ENCODE assay signal across 17 cellular contexts in the genomic region with DNA sequence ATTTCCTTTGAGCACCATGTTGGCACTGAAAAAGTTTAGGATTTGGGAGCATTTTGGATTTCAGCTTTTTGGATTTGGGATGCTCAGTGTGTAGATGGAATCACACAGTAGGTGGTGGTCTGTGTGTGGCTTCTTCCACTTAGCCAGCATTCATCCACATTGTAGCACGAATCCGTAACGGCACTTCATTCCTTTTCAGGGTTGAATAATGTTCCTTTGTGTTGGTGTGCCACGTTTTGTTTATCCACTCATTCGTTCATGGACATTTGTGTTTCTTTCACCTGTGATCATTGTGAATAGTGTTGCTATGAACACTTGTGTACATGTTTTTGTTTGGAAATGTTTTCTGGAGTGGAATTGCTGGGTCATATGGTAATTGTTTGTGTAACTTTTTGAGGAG.
DNase-seq lines count a peak whose midpoint lies in the region; ATAC-seq and TF ChIP-seq lines count a peak whose summit lies in the region.
"Had no signal": no experiment of that assay in that cellular context is flagged by ENCODE, and none has a peak within 500 bp of the region (broad histone marks: within the 10 kb centered on the region; RNA-seq: fewer than 3 reads in every experiment).

No MANE protein-coding gene starts in this region.

- H2AFZ ChIP-seq in SK-N-SH (ENCODE audit: low read depth) = no peak overlapping the region

- intact Hi-C loops in activated CD4-positive, alpha-beta memory T cell treated with anti-CD3 and anti-CD28 coated beads for 36 hours (cut with micrococcal nuclease) = no loop called here

- H3K27me3 Mint-ChIP-seq in immature natural killer cell (ENCODE audit: low read depth in 3 of 3) = peaks cover 3 to 11% (median 4%) of the 10 kb centered on the region in 3 donors
- H3K27me3 Mint-ChIP-seq in activated CD4-positive, alpha-beta memory T cell treated with anti-CD3 and anti-CD28 coated beads for 36 hours = no peaks in the 10 kb centered on the region
- H3K27me3 Mint-ChIP-seq: B cell; CD4-positive, alpha-beta T cell had no signal

- peak overlapping the region in 3 of 5 donors; percentile 1 to 53 (median 10) for H3K4me3 Mint-ChIP-seq in immature natural killer cell
- H3K4me3 Mint-ChIP-seq in activated CD4-positive, alpha-beta memory T cell treated with anti-CD3 and anti-CD28 coated beads for 36 hours = no peak overlapping the region
- H3K4me3 Mint-ChIP-seq: B cell; CD4-positive, alpha-beta T cell; CD8-positive, alpha-beta T cell had no signal

- peaks cover 26% of the 10 kb centered on the region for H4K20me1 ChIP-seq in SK-N-SH (ENCODE audit: insufficient read depth)

- no peak for ATAC-seq in SK-N-SH treated with all-trans-retinoic acid at 6 μM for 48 hours
- ATAC-seq: A549; CD8-positive, alpha-beta T cell had no signal

- H3K4me1 ChIP-seq in SK-N-SH (ENCODE audit: control insufficient read depth in 1 of 2, insufficient read depth in 2 of 2, low read depth in 1 of 2, low read length in 1 of 2) = peaks cover 4 to 21% of the 10 kb centered on the region in 2 experiments; a peak in 1 of 4 replicates
- peaks cover 8% of the 10 kb centered on the region for H3K4me1 ChIP-seq in HEK293 (ENCODE audit: control insufficient read depth, insufficient read depth, low read length)

- POLR2A ChIA-PET in SK-N-SH (lab: Yijun Ruan, JAX) (interaction anchor here (0.7 kb wide), 1 partner anchor 9 kb away, joined by 3 read pairs; no protein-coding TSS in a partner anchor), HEK293 (lab: Yijun Ruan, JAX) (interaction anchor here (0.7 kb wide), 1 partner anchor 1669 kb away, joined by 5 read pairs; no protein-coding TSS in a partner anchor)
- POLR2A ChIA-PET in activated CD4-positive, alpha-beta memory T cell treated with anti-CD3 and anti-CD28 coated beads for 36 hours (lab: Charles Lee) = no interaction called here

- no peaks in the 10 kb centered on the region for H3K27me3 ChIP-seq in SK-N-SH (ENCODE audit: insufficient read depth)
- H3K27me3 ChIP-seq: BLaER1 treated with 17β-estradiol and CSF1 and Interleukin-3, amounts not matched to agents 10 nM and 100 nM had no signal

- H3K4me1 Mint-ChIP-seq in immature natural killer cell = peaks cover 82 to 85% of the 10 kb centered on the region in 2 donors
- H3K4me1 Mint-ChIP-seq in activated CD4-positive, alpha-beta memory T cell treated with anti-CD3 and anti-CD28 coated beads for 36 hours (ENCODE audit: low read depth) = peaks cover 12% of the 10 kb centered on the region

- TF ChIP-seq CTCF in SK-N-SH (IDR thresholded peaks at IDR 0.05) (no peak), HEK293 (tag by site-specific recombination; IDR thresholded peaks at IDR 0.05) (no peak)

- peak overlapping the region; percentile 29 to 86 (median 50) for H3K27ac Mint-ChIP-seq in immature natural killer cell
- H3K27ac Mint-ChIP-seq in activated CD4-positive, alpha-beta memory T cell treated with anti-CD3 and anti-CD28 coated beads for 36 hours = no peak overlapping the region
- H3K27ac Mint-ChIP-seq: B cell; CD4-positive, alpha-beta T cell; CD8-positive, alpha-beta T cell had no signal

- 97% methylated on average over 5 of the region's 5 CpGs for WGBS in SK-N-SH (ENCODE audit: low lambda C conversion rate)

- H3K9me3 Mint-ChIP-seq in immature natural killer cell = no peaks in the 10 kb centered on the region
- no peaks in the 10 kb centered on the region for H3K9me3 Mint-ChIP-seq in activated CD4-positive, alpha-beta memory T cell treated with anti-CD3 and anti-CD28 coated beads for 36 hours
- H3K9me3 Mint-ChIP-seq: CD4-positive, alpha-beta T cell; CD8-positive, alpha-beta T cell had no signal

- no peaks in the 10 kb centered on the region for H3K9me2 ChIP-seq in SK-N-SH

- no peak overlapping the region for H3K9ac ChIP-seq in SK-N-SH
- H3K9ac ChIP-seq: BLaER1 treated with 17β-estradiol and CSF1 and Interleukin-3, amounts not matched to agents 10 nM and 100 nM had no signal

- CTCF ChIA-PET in SK-N-SH (lab: Yijun Ruan, JAX) = interaction anchor here (1.6 kb wide), 1 partner anchor 22 kb away, joined by 4 read pairs; no protein-coding TSS in a partner anchor
- CTCF ChIA-PET in HEK293 (lab: Yijun Ruan, JAX) = no interaction called here
- CTCF ChIA-PET in activated CD4-positive, alpha-beta memory T cell treated with anti-CD3 and anti-CD28 coated beads for 36 hours (lab: Charles Lee) = interaction anchor here (1.2 kb wide), 1 partner anchor 26 kb away, joined by 3 read pairs; no protein-coding TSS in a partner anchor

- no peak for TF ChIP-seq RAD21 in SK-N-SH (IDR thresholded peaks at IDR 0.05; ENCODE audit: low read length)

- TF ChIP-seq EP300 in SK-N-SH (IDR thresholded peaks at IDR 0.05; ENCODE audit: borderline replicate concordance in 1 of 2, low read depth in 1 of 2, low read length in 1 of 2) = no peak

- H3K27ac ChIP-seq in SK-N-SH (ENCODE audit: low read depth in 2 of 2, low read length in 1 of 2) (no peak overlapping the region), HEK293 (ENCODE audit: extremely low read depth, low read depth, low read length) (no peak overlapping the region)
- H3K27ac ChIP-seq: 22Rv1; A549; BLaER1 treated with 17β-estradiol and CSF1 and Interleukin-3, amounts not matched to agents 10 nM and 100 nM; C4-2B had no signal

- H3K36me3 Mint-ChIP-seq in immature natural killer cell = peaks cover 0 to 3% (median 0%) of the 10 kb centered on the region in 3 donors
- no peaks in the 10 kb centered on the region for H3K36me3 Mint-ChIP-seq in activated CD4-positive, alpha-beta memory T cell treated with anti-CD3 and anti-CD28 coated beads for 36 hours

- no peak overlapping the region for H3K4me3 ChIP-seq in SK-N-SH (ENCODE audit: low read depth in 2 of 2, low read length in 1 of 2)
- H3K4me3 ChIP-seq in HEK293 (ENCODE audit: low read depth, low read length) = no peak overlapping the region
- H3K4me3 ChIP-seq: A549; BLaER1 treated with 17β-estradiol and CSF1 and Interleukin-3, amounts not matched to agents 10 nM and 100 nM had no signal

- H3K36me3 ChIP-seq in SK-N-SH (replicated peaks in 1 of 2; ENCODE audit: control insufficient read depth in 1 of 2, insufficient read depth in 2 of 2, low read length in 1 of 2) (no peaks in the 10 kb centered on the region), HEK293 (ENCODE audit: control insufficient read depth in 2 of 2, insufficient read depth in 1 of 2, low read length in 2 of 2) (no peaks in the 10 kb centered on the region)

- H3K4me2 ChIP-seq in SK-N-SH = no peak overlapping the region
- H3K4me2 ChIP-seq: A549 had no signal

- DNase-seq in SK-N-SH (no peak), immature natural killer cell (no peak)
- no peak for DNase-seq in activated CD4-positive, alpha-beta memory T cell treated with anti-CD3 and anti-CD28 coated beads for 36 hours
- DNase-seq: AML-193; Caco-2; Calu3; CD4-positive, alpha-beta T cell; CD8-positive, alpha-beta T cell; DMS79 treated with DMSO at 0.1 percent for 48 hours; GF-D8 had no signal

- peaks cover 88% of the 10 kb centered on the region for H3K79me2 ChIP-seq in SK-N-SH (ENCODE audit: insufficient read depth)

- no peaks in the 10 kb centered on the region for H3K9me3 ChIP-seq in SK-N-SH
- H3K9me3 ChIP-seq in HEK293 (ENCODE audit: control insufficient read depth, insufficient read depth, low read depth, low read length) = no peaks in the 10 kb centered on the region
- H3K9me3 ChIP-seq: A549; BLaER1 treated with 17β-estradiol and CSF1 and Interleukin-3, amounts not matched to agents 10 nM and 100 nM; Caco-2 had no signal

- H3F3A ChIP-seq in SK-N-SH (replicated peaks; ENCODE audit: insufficient read depth) = peaks cover 4% of the 10 kb centered on the region

TF ChIP-seq in SK-N-SH treated with all-trans-retinoic acid at 6 μM for 48 hours, 23 proteins besides CTCF, POLR2A, EP300 and RAD21:
- TF ChIP-seq RARB (CRISPR knock-in tag; IDR thresholded peaks at IDR 0.05) (no peak), ZNF8 (CRISPR knock-in tag; IDR thresholded peaks at IDR 0.05) (peak; percentile 32; the same call in 1 of the 2 replicates)

TF ChIP-seq in SK-N-SH, 30 proteins besides CTCF, POLR2A, EP300 and RAD21 (continues in another document):
- TF ChIP-seq, protein P1, sequence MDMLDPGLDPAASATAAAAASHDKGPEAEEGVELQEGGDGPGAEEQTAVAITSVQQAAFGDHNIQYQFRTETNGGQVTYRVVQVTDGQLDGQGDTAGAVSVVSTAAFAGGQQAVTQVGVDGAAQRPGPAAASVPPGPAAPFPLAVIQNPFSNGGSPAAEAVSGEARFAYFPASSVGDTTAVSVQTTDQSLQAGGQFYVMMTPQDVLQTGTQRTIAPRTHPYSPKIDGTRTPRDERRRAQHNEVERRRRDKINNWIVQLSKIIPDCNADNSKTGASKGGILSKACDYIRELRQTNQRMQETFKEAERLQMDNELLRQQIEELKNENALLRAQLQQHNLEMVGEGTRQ (IDR thresholded peaks at IDR 0.05; ENCODE audit: borderline replicate concordance, low read depth, low read length) = no peak
- TF ChIP-seq NRF1 (IDR thresholded peaks at IDR 0.05; ENCODE audit: low read depth, low read length) = no peak

TF ChIP-seq in HEK293, 187 proteins besides CTCF, POLR2A, EP300 and RAD21 (continues in another document):
- TF ChIP-seq, protein P2, sequence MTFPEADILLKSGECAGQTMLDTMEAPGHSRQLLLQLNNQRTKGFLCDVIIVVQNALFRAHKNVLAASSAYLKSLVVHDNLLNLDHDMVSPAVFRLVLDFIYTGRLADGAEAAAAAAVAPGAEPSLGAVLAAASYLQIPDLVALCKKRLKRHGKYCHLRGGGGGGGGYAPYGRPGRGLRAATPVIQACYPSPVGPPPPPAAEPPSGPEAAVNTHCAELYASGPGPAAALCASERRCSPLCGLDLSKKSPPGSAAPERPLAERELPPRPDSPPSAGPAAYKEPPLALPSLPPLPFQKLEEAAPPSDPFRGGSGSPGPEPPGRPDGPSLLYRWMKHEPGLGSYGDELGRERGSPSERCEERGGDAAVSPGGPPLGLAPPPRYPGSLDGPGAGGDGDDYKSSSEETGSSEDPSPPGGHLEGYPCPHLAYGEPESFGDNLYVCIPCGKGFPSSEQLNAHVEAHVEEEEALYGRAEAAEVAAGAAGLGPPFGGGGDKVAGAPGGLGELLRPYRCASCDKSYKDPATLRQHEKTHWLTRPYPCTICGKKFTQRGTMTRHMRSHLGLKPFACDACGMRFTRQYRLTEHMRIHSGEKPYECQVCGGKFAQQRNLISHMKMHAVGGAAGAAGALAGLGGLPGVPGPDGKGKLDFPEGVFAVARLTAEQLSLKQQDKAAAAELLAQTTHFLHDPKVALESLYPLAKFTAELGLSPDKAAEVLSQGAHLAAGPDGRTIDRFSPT (tag by site-specific recombination; IDR thresholded peaks at IDR 0.05) = no peak
- peak; percentile 44; the same call in 1 of the 2 replicates for TF ChIP-seq ZNF610 (tag by site-specific recombination; IDR thresholded peaks at IDR 0.05; ENCODE audit: borderline replicate concordance)
